Comparison of ENCODE assay signal across 18 cellular contexts in the genomic region with DNA sequence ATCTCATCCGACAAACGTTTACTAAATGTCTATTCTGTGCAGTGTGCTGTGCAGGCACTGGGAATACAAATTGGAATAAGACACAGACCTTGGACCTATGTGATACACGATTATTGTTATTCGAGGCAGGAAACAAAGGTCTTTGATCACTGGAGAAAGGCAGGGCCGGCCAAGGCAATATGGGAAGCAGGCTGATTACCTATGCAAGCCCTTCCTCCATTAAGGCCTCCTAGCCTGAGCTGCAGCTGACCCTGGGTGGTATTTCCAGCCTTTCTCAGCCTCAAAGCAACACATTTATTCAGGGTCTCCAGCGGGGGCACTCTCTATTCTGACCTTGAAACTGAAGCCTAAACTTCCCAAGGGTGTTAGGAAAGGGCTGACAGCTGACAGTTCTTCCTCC.
"Had no signal": no experiment of that assay in that cellular context is flagged by ENCODE, and none has a peak within 500 bp of the region (broad histone marks: within the 10 kb centered on the region; RNA-seq: fewer than 3 reads in every experiment).

No MANE protein-coding gene starts in this region.

- H3K27ac Mint-ChIP-seq: activated CD4-positive, alpha-beta memory T cell treated with anti-CD3 and anti-CD28 coated beads, Interleukin-2, amount 10 ng/mL, durations not matched to agents 7 days and 5 days; activated T-cell treated with anti-CD3 and anti-CD28 coated beads, Interleukin-2, amount 50 U/mL, for 24 hours; natural killer cell treated with Interleukin-12 subunit alpha and Interleukin-12 subunit beta and Interleukin-15 and Interleukin-18, amount 100 ng/mL, for 72 hours had no signal

- H3K9me3 ChIP-seq: adrenal gland, gastroesophageal sphincter, heart right ventricle, right atrium auricular region, suprapubic skin, upper lobe of right lung had no signal

- H3K4me1 Mint-ChIP-seq: activated CD4-positive, alpha-beta memory T cell treated with anti-CD3 and anti-CD28 coated beads, Interleukin-2, amount 10 ng/mL, durations not matched to agents 7 days and 5 days had no signal

- H3K36me3 Mint-ChIP-seq: natural killer cell treated with Interleukin-12 subunit alpha and Interleukin-12 subunit beta and Interleukin-15 and Interleukin-18, amount 100 ng/mL, for 72 hours had no signal

- DNase-seq: activated CD4-positive, alpha-beta memory T cell treated with anti-CD3 and anti-CD28 coated beads, Interleukin-2, amount 10 ng/mL, durations not matched to agents 7 days and 5 days; activated CD4-positive, alpha-beta T cell treated with anti-CD3 and anti-CD28 coated beads for 4 hours; activated effector memory CD4-positive, alpha-beta T cell treated with Interleukin-2 at 50 U/mL for 16 hours; activated naive CD4-positive, alpha-beta T cell treated with anti-CD3 and anti-CD28 coated beads, Interleukin-2, amount 50 U/mL, for 16 hours; activated T-cell treated with anti-CD3 and anti-CD28 coated beads, Interleukin-2, amount 50 U/mL, for 24 hours; heart right ventricle; mesenchymal stem cell; occipital lobe; stimulated activated CD4-positive, alpha-beta T cell treated with anti-CD3 and anti-CD28 coated beads, Interleukin-4, amount 100 ng/mL, for 4 hours; stimulated activated CD8-positive, alpha-beta memory T cell treated with anti-CD3 and anti-CD28 coated beads, Interleukin-4, amount 100 ng/mL, for 48 hours; stimulated activated naive CD4-positive, alpha-beta T cell treated with Interleukin-2 at 50 U/mL for 16 hours; upper lobe of right lung had no signal

- H3K4me3 ChIP-seq: adrenal gland, gastroesophageal sphincter, heart right ventricle, right atrium auricular region, skin epidermis, suprapubic skin, upper lobe of right lung had no signal

- H3K27me3 ChIP-seq: adrenal gland, right atrium auricular region, suprapubic skin, upper lobe of right lung had no signal

- H3K9me3 Mint-ChIP-seq: activated CD4-positive, alpha-beta memory T cell treated with anti-CD3 and anti-CD28 coated beads, Interleukin-2, amount 10 ng/mL, durations not matched to agents 7 days and 5 days; activated T-cell treated with anti-CD3 and anti-CD28 coated beads, Interleukin-2, amount 50 U/mL, for 24 hours; natural killer cell treated with Interleukin-12 subunit alpha and Interleukin-12 subunit beta and Interleukin-15 and Interleukin-18, amount 100 ng/mL, for 72 hours had no signal

- H3K27ac ChIP-seq: adrenal gland, gastroesophageal sphincter, heart right ventricle, right atrium auricular region, skin epidermis, suprapubic skin, upper lobe of right lung had no signal

- ATAC-seq: gastroesophageal sphincter; heart right ventricle; natural killer cell treated with Interleukin-12 subunit alpha and Interleukin-12 subunit beta and Interleukin-15 and Interleukin-18, amount 100 ng/mL, for 72 hours; upper lobe of right lung had no signal

- H3K36me3 ChIP-seq: adrenal gland, gastroesophageal sphincter, right atrium auricular region, suprapubic skin, upper lobe of right lung had no signal

- H3K4me3 Mint-ChIP-seq: activated CD4-positive, alpha-beta memory T cell treated with anti-CD3 and anti-CD28 coated beads, Interleukin-2, amount 10 ng/mL, durations not matched to agents 7 days and 5 days; activated T-cell treated with anti-CD3 and anti-CD28 coated beads, Interleukin-2, amount 50 U/mL, for 24 hours; natural killer cell treated with Interleukin-12 subunit alpha and Interleukin-12 subunit beta and Interleukin-15 and Interleukin-18, amount 100 ng/mL, for 72 hours had no signal

- H3K4me1 ChIP-seq: adrenal gland, gastroesophageal sphincter, heart right ventricle, right atrium auricular region, suprapubic skin, upper lobe of right lung had no signal

- H3K27me3 Mint-ChIP-seq: activated T-cell treated with anti-CD3 and anti-CD28 coated beads, Interleukin-2, amount 50 U/mL, for 24 hours had no signal
